In the genomic region with DNA sequence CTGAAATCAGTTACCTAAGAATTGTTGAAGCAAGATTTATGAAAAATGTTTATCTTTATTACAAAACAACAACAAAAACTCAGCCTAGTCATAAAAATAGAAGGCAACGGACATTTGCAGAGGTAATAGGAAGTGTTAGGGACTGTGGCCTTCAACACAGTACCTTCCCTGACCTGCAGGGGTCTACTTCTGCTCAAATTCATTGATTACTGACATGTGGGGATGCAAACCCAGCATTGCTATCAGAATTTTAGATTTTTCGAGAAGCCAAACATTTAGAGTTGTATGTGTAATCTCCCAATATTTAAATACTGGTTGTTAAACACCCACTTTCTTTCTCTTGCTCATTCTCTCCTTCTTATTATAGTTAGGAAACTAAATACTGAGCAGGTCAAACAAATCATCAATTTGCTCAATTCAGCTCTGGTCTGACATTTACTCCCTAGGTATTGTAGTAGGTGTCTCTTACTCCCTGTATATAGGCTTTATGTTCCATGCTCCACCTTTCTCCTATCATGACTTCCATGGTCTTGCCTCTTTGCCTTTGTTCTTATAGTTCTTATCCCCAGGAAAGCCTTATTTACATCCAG, we compare ENCODE assay signal across 8 cellular contexts.
DNase-seq lines count a peak whose midpoint lies in the region; ATAC-seq lines count a peak whose summit lies in the region.

No MANE protein-coding gene starts in this region.

- ATAC-seq in HG03432 (IDR thresholded peaks at IDR 0.05; ENCODE audit: unreplicated experiment), result peak; percentile 68
- ATAC-seq in GM19328 (IDR thresholded peaks at IDR 0.05; ENCODE audit: unreplicated experiment), result no peak

- peak; percentile 8 for DNase-seq in activated gamma-delta T cell treated with Interleukin-2 at 50 U/mL for 16 hours
- DNase-seq in activated gamma-delta T cell (lab: John Stamatoyannopoulos, UW), result no peak
- peak; percentile 53 for DNase-seq in activated CD4-positive, alpha-beta T cell treated with anti-CD3 and anti-CD28 coated beads for 48 hours
- peak; percentile 45 for DNase-seq in iPS-NIHi7 (ENCODE audit: extremely low spot score)
- DNase-seq in GM19240 (ENCODE audit: insufficient read length, low spot score), result no peak
- DNase-seq in islet precursor cell, result no peak

Comparison
In these comparisons a context has a peak if more than half of its experiments do, and no peak if none do; other contexts are left out.
1. DNase-seq: peak in activated gamma-delta T cell treated with Interleukin-2 at 50 U/mL for 16 hours (single experiment), activated CD4-positive, alpha-beta T cell treated with anti-CD3 and anti-CD28 coated beads for 48 hours (single experiment) and iPS-NIHi7 (single experiment); none in activated gamma-delta T cell (single experiment), GM19240 (single experiment) and islet precursor cell (single experiment).